In the genomic region with DNA sequence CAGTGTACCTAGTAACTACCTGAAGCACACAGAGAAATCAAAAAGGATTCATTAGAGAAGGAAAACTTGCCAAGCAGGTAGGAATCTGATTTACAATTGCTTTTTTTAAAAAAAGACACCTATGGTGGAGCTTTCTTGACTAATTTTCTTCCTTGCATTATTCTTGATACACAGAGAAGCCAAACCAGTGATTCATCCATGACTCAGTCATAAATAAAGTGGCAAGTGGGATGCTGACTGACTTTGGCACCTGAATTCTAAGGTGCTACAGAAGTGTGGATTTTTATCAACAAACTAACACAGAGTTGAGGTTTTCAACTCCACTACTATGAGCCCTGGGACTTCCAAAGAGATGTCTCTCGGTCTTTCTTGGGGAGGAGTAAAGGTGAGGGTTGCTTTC, we compare ENCODE assay signal across 19 cellular contexts.
DNase-seq lines count a peak whose midpoint lies in the region; ATAC-seq, FAIRE-seq and TF ChIP-seq lines count a peak whose summit lies in the region.
"Had no signal": no experiment of that assay in that cellular context is flagged by ENCODE, and none has a peak within 500 bp of the region (broad histone marks: within the 10 kb centered on the region; RNA-seq: fewer than 3 reads in every experiment).

No MANE protein-coding gene starts in this region.

- no peaks in the 10 kb centered on the region for H3K36me3 ChIP-seq in breast epithelium
- H3K36me3 ChIP-seq: HAP-1 had no signal

- peaks cover 0 to 5% of the 10 kb centered on the region in 2 donors for H3K27me3 ChIP-seq in breast epithelium

- peaks cover 8% of the 10 kb centered on the region for H3K4me1 Mint-ChIP-seq in MCF 10A (ENCODE audit: insufficient read depth, unreplicated experiment)

- POLR2A ChIA-PET in MCF 10A (lab: Yijun Ruan, JAX) = interaction anchor here (0.9 to 2.1 kb wide), 14 partner anchors 10 to 435 kb away, joined by 3 to 8 read pairs (median 5); no protein-coding TSS in a partner anchor

- H3K4me1 ChIP-seq in breast epithelium = no peaks in the 10 kb centered on the region
- H3K4me1 ChIP-seq: HAP-1 had no signal

- CTCF ChIA-PET in MCF 10A (lab: Yijun Ruan, JAX) = interaction anchor here (0.7 to 5.2 kb wide), 11 partner anchors 11 to 435 kb away, joined by 3 to 40 read pairs (median 4); no protein-coding TSS in a partner anchor

- peak; percentile 74 for ATAC-seq in esophagus mucosa
- no peak for ATAC-seq in left ventricle myocardium superior
- ATAC-seq: GM12878, HepG2 had no signal

- H3K4me3 ChIP-seq in breast epithelium = no peak overlapping the region
- H3K4me3 ChIP-seq: GM12878, HAP-1, SK-N-MC had no signal

- no peaks in the 10 kb centered on the region for H3K36me3 Mint-ChIP-seq in MCF 10A (ENCODE audit: insufficient read depth, unreplicated experiment)

- no peak for TF ChIP-seq POLR2A in breast epithelium (IDR thresholded peaks at IDR 0.05)

- TF ChIP-seq CTCF in MCF 10A (IDR thresholded peaks at IDR 0.05; ENCODE audit: unreplicated experiment) (no peak), breast epithelium (IDR thresholded peaks at IDR 0.05) (no peak)

- H3K4me3 Mint-ChIP-seq in MCF 10A (ENCODE audit: unreplicated experiment) = no peak overlapping the region

- no peak overlapping the region for H3K27ac ChIP-seq in breast epithelium
- H3K27ac ChIP-seq: 22Rv1, KMS-11, SK-N-MC had no signal

- intact Hi-C loops in MCF 10A (cut with micrococcal nuclease) = no loop called here
- intact Hi-C loops in breast epithelium (cut with DNase I; ENCODE audit: low total_unique reads) = no loop called here
- intact Hi-C loops in left ventricle myocardium superior (cut with micrococcal nuclease) = no loop called here

- DNase-seq in MCF 10A (ENCODE audit: unreplicated experiment) = peak; percentile 61
- no peak for DNase-seq in breast epithelium (ENCODE audit: low spot score in 2 of 2)
- peak; percentile 82 for DNase-seq in RPMI7951 (ENCODE audit: low read depth)
- DNase-seq in urothelium cell line (ENCODE audit: low spot score) = peak; percentile 72
- DNase-seq in SKM-1 treated with dmso at 0.1 percent for 144 hours (lab: John Stamatoyannopoulos, UW; ENCODE audit: unreplicated experiment) = no peak
- no peak for DNase-seq in NCI-H2029 (lab: John Stamatoyannopoulos, UW)
- no peak for DNase-seq in left ventricle myocardium superior
- DNase-seq: C1 segment of cervical spinal cord, DMS153, NCI-H1417, NCI-H1930, NCI-H510A treated with DMSO at 0.1 percent for 48 hours had no signal

- FAIRE-seq in urothelium cell line (lab: Jason Lieb, UNC) = no peak
- FAIRE-seq: GM12878, HepG2 had no signal

- peaks cover 10% of the 10 kb centered on the region for H3K27me3 Mint-ChIP-seq in MCF 10A (ENCODE audit: insufficient read depth, unreplicated experiment)

- no peaks in the 10 kb centered on the region for H3K9me3 Mint-ChIP-seq in MCF 10A (ENCODE audit: unreplicated experiment)

- peaks cover 10 to 34% of the 10 kb centered on the region in 2 donors for H3K9me3 ChIP-seq in breast epithelium

- BruUV-seq in MCF 10A (replicated peaks; lab: Mats Ljungman, UMichigan) = no TSS peak

- no peak overlapping the region for H3K27ac Mint-ChIP-seq in MCF 10A (ENCODE audit: low read depth, unreplicated experiment)

Comparison
In these comparisons a context has a peak if more than half of its experiments do, and no peak if none do; other contexts are left out.
1. DNase-seq: peak in MCF 10A (single experiment), RPMI7951 (single experiment) and urothelium cell line (single experiment); none in breast epithelium (0 of 2), SKM-1 treated with dmso at 0.1 percent for 144 hours (single experiment), NCI-H2029 (single experiment) and left ventricle myocardium superior (single experiment).